Comparison of ENCODE assay signal across 21 cellular contexts in the genomic region with DNA sequence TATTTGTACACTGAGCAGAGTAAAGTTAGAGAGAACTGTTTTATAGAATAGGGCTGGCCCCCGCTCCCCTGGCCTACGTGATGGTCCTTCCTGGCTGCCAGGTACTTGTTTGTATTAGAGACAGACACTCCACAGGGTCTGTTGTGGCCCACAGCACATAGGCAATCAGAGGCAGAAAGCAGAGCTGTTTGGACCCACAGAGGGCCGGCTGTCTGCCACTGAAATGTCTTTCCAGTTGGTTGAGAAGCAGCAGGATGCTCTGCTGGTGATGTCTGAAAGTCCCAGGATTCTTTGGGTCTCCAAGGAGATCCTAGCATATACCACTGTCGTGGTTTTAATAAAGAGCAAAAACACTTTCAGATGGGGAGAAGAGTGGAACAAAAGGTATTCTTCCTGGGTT. TPM values are rescaled to one million over a fixed set of nuclear protein-coding genes. Genes with fewer than 3 reads are reported as not detected.
DNase-seq lines count a peak whose midpoint lies in the region; ATAC-seq and TF ChIP-seq lines count a peak whose summit lies in the region.
"Had no signal": no experiment of that assay in that cellular context is flagged by ENCODE, and none has a peak within 500 bp of the region (broad histone marks: within the 10 kb centered on the region; RNA-seq: fewer than 3 reads in every experiment).

No MANE protein-coding gene starts in this region.

- H3K27ac ChIP-seq in esophagus squamous epithelium, result peak overlapping the region in 3 of 4 donors; percentile 1 to 17 (median 17)

- no peak for ATAC-seq in activated B cell treated with CpG ODN at 0.5 μM for 24 hours (ENCODE audit: low read depth)
- no peak for ATAC-seq in stimulated activated naive B cell treated with anti-CD40 and anti-IgM and Interleukin-4, amounts not matched to agents 10 μg/mL and 1 μg/mL and 100 μg/mL, for 72 hours (replicated peaks)
- ATAC-seq: GM12878, GM23338, sciatic nerve had no signal

- H3K36me3 Mint-ChIP-seq in activated T-cell treated with anti-CD3 and anti-CD28 coated beads, Interleukin-2, amount 50 U/mL, for 24 hours (ENCODE audit: low read depth), result peaks cover 62% of the 10 kb centered on the region
- peaks cover 30% of the 10 kb centered on the region for H3K36me3 Mint-ChIP-seq in activated B cell treated with CpG ODN at 0.5 μM for 24 hours (ENCODE audit: low read depth)
- H3K36me3 Mint-ChIP-seq in stimulated activated naive B cell treated with anti-CD40 and anti-IgM and Interleukin-4, amounts not matched to agents 10 μg/mL and 1 μg/mL and 100 μg/mL, for 72 hours, result peaks cover 25 to 37% of the 10 kb centered on the region in 2 donors

- 82 to 94% methylated on average over 2 to 4 of the region's 4 CpGs for WGBS in esophagus squamous epithelium, 2 donors

- peak overlapping the region; percentile 97 for H3K27ac Mint-ChIP-seq in activated T-cell treated with anti-CD3 and anti-CD28 coated beads, Interleukin-2, amount 50 U/mL, for 24 hours
- peak overlapping the region; percentile 27 for H3K27ac Mint-ChIP-seq in activated B cell treated with CpG ODN at 0.5 μM for 24 hours
- peak overlapping the region; percentile 38 for H3K27ac Mint-ChIP-seq in stimulated activated naive B cell treated with anti-CD40 and anti-IgM and Interleukin-4, amounts not matched to agents 10 μg/mL and 1 μg/mL and 100 μg/mL, for 72 hours
- H3K27ac Mint-ChIP-seq: GM23338 had no signal

- intact Hi-C loops in activated B cell treated with CpG ODN at 0.5 μM for 24 hours (cut with micrococcal nuclease), result no loop called here
- intact Hi-C loops in esophagus squamous epithelium (cut with DNase I), result no loop called here

- CTCF ChIA-PET in activated B cell treated with CpG ODN at 0.5 μM for 24 hours (lab: Charles Lee), result no interaction called here

- TF ChIP-seq CTCF in activated B cell treated with CpG ODN at 0.5 μM for 24 hours (IDR thresholded peaks at IDR 0.05), result no peak
- TF ChIP-seq CTCF in esophagus squamous epithelium (IDR thresholded peaks at IDR 0.05), result no peak

- TF ChIP-seq POLR2A in esophagus squamous epithelium (IDR thresholded peaks at IDR 0.05), result no peak

- H3K4me1 Mint-ChIP-seq in activated T-cell treated with anti-CD3 and anti-CD28 coated beads, Interleukin-2, amount 50 U/mL, for 24 hours (ENCODE audit: low read depth), result peaks cover 80% of the 10 kb centered on the region
- H3K4me1 Mint-ChIP-seq in activated B cell treated with CpG ODN at 0.5 μM for 24 hours, result peaks cover 68% of the 10 kb centered on the region
- H3K4me1 Mint-ChIP-seq in stimulated activated naive B cell treated with anti-CD40 and anti-IgM and Interleukin-4, amounts not matched to agents 10 μg/mL and 1 μg/mL and 100 μg/mL, for 72 hours, result peaks cover 31 to 52% of the 10 kb centered on the region in 2 donors

- POLR2A ChIA-PET in activated B cell treated with CpG ODN at 0.5 μM for 24 hours (lab: Charles Lee), result no interaction called here

- peaks cover 0 to 11% (median 0%) of the 10 kb centered on the region in 3 donors for H3K36me3 ChIP-seq in esophagus squamous epithelium

- no peaks in the 10 kb centered on the region for H3K27me3 Mint-ChIP-seq in activated T-cell treated with anti-CD3 and anti-CD28 coated beads, Interleukin-2, amount 50 U/mL, for 24 hours
- H3K27me3 Mint-ChIP-seq in activated B cell treated with CpG ODN at 0.5 μM for 24 hours, result no peaks in the 10 kb centered on the region
- H3K27me3 Mint-ChIP-seq in stimulated activated naive B cell treated with anti-CD40 and anti-IgM and Interleukin-4, amounts not matched to agents 10 μg/mL and 1 μg/mL and 100 μg/mL, for 72 hours, result no peaks in the 10 kb centered on the region

- DNase-seq in activated T-cell treated with anti-CD3 and anti-CD28 coated beads, Interleukin-2, amount 50 U/mL, for 24 hours, result no peak
- DNase-seq in activated T-cell treated with anti-CD3 and anti-CD28 coated beads for 4 hours (no peak), activated B cell treated with CpG ODN at 0.5 μM for 24 hours (no peak), esophagus squamous epithelium (lab: John Stamatoyannopoulos, UW) (no peak), germinal center (ENCODE audit: low spot score) (no peak), AG08396 (ENCODE audit: low spot score) (no peak), NCI-H1417 treated with DMSO at 0.1 percent for 48 hours (lab: John Stamatoyannopoulos, UW) (no peak)
- DNase-seq in stimulated activated naive B cell treated with anti-CD40 and anti-IgM and Interleukin-4, amounts not matched to agents 10 μg/mL and 1 μg/mL and 100 μg/mL, for 72 hours, result no peak
- DNase-seq: ACHN; amniotic stem cell; Caco-2; Kasumi-1; mesendoderm; NCI-H446; nucleus accumbens; SIG-M5; stimulated activated CD4-positive, alpha-beta T cell treated with anti-CD3 and anti-CD28 coated beads, Interleukin-4, amount 100 ng/mL, for 4 hours; trophoblast cell had no signal

- peaks cover 21 to 81% (median 29%) of the 10 kb centered on the region in 3 donors for H3K4me1 ChIP-seq in esophagus squamous epithelium
- H3K4me1 ChIP-seq: Caco-2 had no signal

- H3K27me3 ChIP-seq in esophagus squamous epithelium, result no peaks in the 10 kb centered on the region

- no peaks in the 10 kb centered on the region for H3K9me3 ChIP-seq in esophagus squamous epithelium

- no peak overlapping the region for H3K4me3 Mint-ChIP-seq in activated T-cell treated with anti-CD3 and anti-CD28 coated beads, Interleukin-2, amount 50 U/mL, for 24 hours
- no peak overlapping the region for H3K4me3 Mint-ChIP-seq in activated B cell treated with CpG ODN at 0.5 μM for 24 hours
- H3K4me3 Mint-ChIP-seq in stimulated activated naive B cell treated with anti-CD40 and anti-IgM and Interleukin-4, amounts not matched to agents 10 μg/mL and 1 μg/mL and 100 μg/mL, for 72 hours, result no peak overlapping the region
- H3K4me3 Mint-ChIP-seq: GM23338 had no signal

- peaks cover 9% of the 10 kb centered on the region for H3K9me3 Mint-ChIP-seq in activated T-cell treated with anti-CD3 and anti-CD28 coated beads, Interleukin-2, amount 50 U/mL, for 24 hours
- H3K9me3 Mint-ChIP-seq in activated B cell treated with CpG ODN at 0.5 μM for 24 hours, result no peaks in the 10 kb centered on the region
- H3K9me3 Mint-ChIP-seq in stimulated activated naive B cell treated with anti-CD40 and anti-IgM and Interleukin-4, amounts not matched to agents 10 μg/mL and 1 μg/mL and 100 μg/mL, for 72 hours, result peaks cover 0 to 1% of the 10 kb centered on the region in 2 donors

- no peak overlapping the region for H3K4me3 ChIP-seq in esophagus squamous epithelium
- H3K4me3 ChIP-seq: GM12878, GM23338 had no signal

RNA-seq across cellular contexts. Expression of gene STN1, which starts 5.2 kb away (rescaled TPM):
- total RNA-seq in activated B cell treated with CpG ODN at 0.5 μM for 24 hours (14.0 and 14.2 TPM in 2 replicates), esophagus squamous epithelium (10 to 100 TPM; 20.4 to 52.8 (median 32.5) TPM)

RNA-seq across cellular contexts. Expression of gene SLK, which starts 54.2 kb away (rescaled TPM):
- total RNA-seq in activated B cell treated with CpG ODN at 0.5 μM for 24 hours, result 12.8 and 14.0 TPM in 2 replicates
- 100 to 1,000 TPM in 1 of 4 donors, 10 to 100 TPM in 3; 68.1 to 120 (median 80.4) TPM for total RNA-seq in esophagus squamous epithelium

RNA-seq across cellular contexts. Expression of gene SH3PXD2A, which starts 57.4 kb away (rescaled TPM):
- total RNA-seq in activated B cell treated with CpG ODN at 0.5 μM for 24 hours (15.7 and 18.2 TPM in 2 replicates), esophagus squamous epithelium (10 to 100 TPM; 25.1 to 57.8 (median 42.7) TPM)

Comparison
In these comparisons a context has a peak if more than half of its experiments do, and no peak if none do; other contexts are left out.
1. H3K27ac Mint-ChIP-seq: peak in every context shown above with its lines; median percentile 97 in activated T-cell treated with anti-CD3 and anti-CD28 coated beads, Interleukin-2, amount 50 U/mL, for 24 hours; 38 in stimulated activated naive B cell treated with anti-CD40 and anti-IgM and Interleukin-4, amounts not matched to agents 10 μg/mL and 1 μg/mL and 100 μg/mL, for 72 hours; 27 in activated B cell treated with CpG ODN at 0.5 μM for 24 hours.